31 cellular contexts compared by ENCODE assay signal in the genomic region with DNA sequence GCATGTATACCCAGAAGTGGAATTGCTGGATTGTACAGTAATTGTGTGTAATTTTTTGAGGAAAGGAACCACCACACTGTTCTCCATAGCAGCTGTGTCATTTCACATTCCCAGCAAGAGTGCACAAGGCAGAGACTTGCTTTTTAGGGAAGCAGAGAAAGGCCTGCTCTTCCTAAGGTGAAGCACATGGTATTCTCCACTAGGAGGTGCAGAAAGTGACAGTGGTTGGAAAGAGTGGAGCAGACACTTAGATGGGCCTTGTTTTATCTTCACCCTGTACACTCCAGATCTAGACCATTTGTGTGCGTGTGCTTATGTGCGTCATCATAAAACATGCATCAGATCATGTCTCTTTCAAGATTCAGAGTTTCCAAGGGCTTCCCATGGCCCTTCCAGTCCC. TPM values are rescaled to one million over a fixed set of nuclear protein-coding genes. Genes with fewer than 3 reads are reported as not detected.
DNase-seq lines count a peak whose midpoint lies in the region; ATAC-seq, FAIRE-seq and TF ChIP-seq lines count a peak whose summit lies in the region.
"Had no signal": no experiment of that assay in that cellular context is flagged by ENCODE, and none has a peak within 500 bp of the region (broad histone marks: within the 10 kb centered on the region; RNA-seq: fewer than 3 reads in every experiment).

No MANE protein-coding gene starts in this region.

- H3K4me3 Mint-ChIP-seq in Caco-2 (ENCODE audit: unreplicated experiment) (no peak overlapping the region), WTC11 (no peak overlapping the region)
- H3K4me3 Mint-ChIP-seq: activated CD4-positive, alpha-beta memory T cell treated with anti-CD3 and anti-CD28 coated beads for 36 hours; activated naive CD8-positive, alpha-beta T cell treated with anti-CD3 and anti-CD28 coated beads, Interleukin-2, amount 50 U/mL, for 24 hours; activated T-cell treated with anti-CD3 and anti-CD28 coated beads, Interleukin-2, amount 50 U/mL, for 72 hours; CD8-positive, alpha-beta T cell; dendritic cell treated with granulocyte-macrophage colony-stimulating factor and Interleukin-4, amounts not matched to agents 40 ng/mL and 50 ng/mL, for 4 days; naive thymus-derived CD8-positive, alpha-beta T cell; stimulated activated naive B cell treated with anti-CD40 and anti-IgM and Interleukin-4, amounts not matched to agents 10 μg/mL and 1 μg/mL and 100 μg/mL, for 72 hours; T-helper 17 cell had no signal

- H3K4me2 ChIP-seq in keratinocyte (ENCODE audit: control insufficient read depth, extremely low read depth, insufficient read depth, low read depth, low read length) = no peak overlapping the region
- H3K4me2 ChIP-seq: PC-9 had no signal

- H3K9me3 ChIP-seq in Caco-2 (no peaks in the 10 kb centered on the region), HEK293 (ENCODE audit: control insufficient read depth, insufficient read depth, low read depth, low read length) (no peaks in the 10 kb centered on the region), keratinocyte (ENCODE audit: control insufficient read depth, low read depth, low read length) (no peaks in the 10 kb centered on the region)
- H3K9me3 ChIP-seq: esophagus squamous epithelium, heart right ventricle, lower lobe of right lung had no signal

- H3K27me3 ChIP-seq in Caco-2 (replicated peaks; ENCODE audit: control insufficient read depth, insufficient read depth, low read length) (no peaks in the 10 kb centered on the region), keratinocyte (ENCODE audit: control insufficient read depth, extremely low read depth, insufficient read depth, low read length) (peaks cover 9% of the 10 kb centered on the region)
- H3K27me3 ChIP-seq: esophagus squamous epithelium, heart right ventricle had no signal

- DNase-seq in Caco-2 (no peak), WTC11 (ENCODE audit: low spot score) (no peak), keratinocyte (ENCODE audit: low read depth, low spot score) (no peak), NCI-H82 (lab: John Stamatoyannopoulos, UW) (no peak), Right ventricle myocardium superior (no peak)
- DNase-seq: activated CD4-positive, alpha-beta memory T cell treated with anti-CD3 and anti-CD28 coated beads for 36 hours; activated CD4-positive, CD25-positive, alpha-beta regulatory T cell treated with anti-CD3 and anti-CD28 coated beads, Interleukin-2, amount 50 U/mL, for 72 hours; activated naive CD8-positive, alpha-beta T cell treated with anti-CD3 and anti-CD28 coated beads, Interleukin-2, amount 50 U/mL, for 24 hours; activated T-cell treated with anti-CD3 and anti-CD28 coated beads, Interleukin-2, amount 50 U/mL, for 72 hours; CD8-positive, alpha-beta T cell; central memory CD4-positive, alpha-beta T cell; EL; esophagus squamous epithelium; heart right ventricle; lower lobe of right lung; naive thymus-derived CD8-positive, alpha-beta T cell; NCI-H1417; NCI-H2029; NCI-H226; NCI-H526 treated with DMSO at 0.1 percent for 48 hours; nucleus accumbens; PC-9; stimulated activated naive B cell treated with anti-CD40 and anti-IgM and Interleukin-4, amounts not matched to agents 10 μg/mL and 1 μg/mL and 100 μg/mL, for 72 hours; T-helper 17 cell had no signal

- no peak overlapping the region for H3K27ac Mint-ChIP-seq in Caco-2 (ENCODE audit: unreplicated experiment)
- peak overlapping the region; percentile 79 for H3K27ac Mint-ChIP-seq in WTC11
- H3K27ac Mint-ChIP-seq: activated CD4-positive, alpha-beta memory T cell treated with anti-CD3 and anti-CD28 coated beads for 36 hours; activated naive CD8-positive, alpha-beta T cell treated with anti-CD3 and anti-CD28 coated beads, Interleukin-2, amount 50 U/mL, for 24 hours; activated T-cell treated with anti-CD3 and anti-CD28 coated beads, Interleukin-2, amount 50 U/mL, for 72 hours; CD8-positive, alpha-beta T cell; dendritic cell treated with granulocyte-macrophage colony-stimulating factor and Interleukin-4, amounts not matched to agents 40 ng/mL and 50 ng/mL, for 4 days; naive thymus-derived CD8-positive, alpha-beta T cell; stimulated activated naive B cell treated with anti-CD40 and anti-IgM and Interleukin-4, amounts not matched to agents 10 μg/mL and 1 μg/mL and 100 μg/mL, for 72 hours; T-helper 17 cell had no signal

- no peaks in the 10 kb centered on the region for H3K9me1 ChIP-seq in keratinocyte (ENCODE audit: control insufficient read depth, extremely low read depth, insufficient read depth, low read length)

- BruUV-seq in Caco-2 (replicated peaks; lab: Mats Ljungman, UMichigan) = no TSS peak

- dilution Hi-C loops in keratinocyte (cut with MboI; ENCODE audit: extremely low pct_ligation_motif_present, low sequenced_read_pairs) = no loop called here

- POLR2A ChIA-PET in Caco-2 (lab: Charles Lee) = no interaction called here
- POLR2A ChIA-PET in HEK293 (lab: Yijun Ruan, JAX) = no interaction called here
- POLR2A ChIA-PET in WTC11 (lab: Charles Lee) = no interaction called here

- H3K4me1 Mint-ChIP-seq in Caco-2 (ENCODE audit: low read depth, unreplicated experiment) (no peaks in the 10 kb centered on the region), WTC11 (peaks cover 84% of the 10 kb centered on the region)
- H3K4me1 Mint-ChIP-seq: T-helper 17 cell had no signal

- H3K27me3 Mint-ChIP-seq in Caco-2 (ENCODE audit: insufficient read depth, unreplicated experiment) (no peaks in the 10 kb centered on the region), WTC11 (ENCODE audit: low read depth) (no peaks in the 10 kb centered on the region)
- H3K27me3 Mint-ChIP-seq: activated CD4-positive, alpha-beta memory T cell treated with anti-CD3 and anti-CD28 coated beads for 36 hours; activated naive CD8-positive, alpha-beta T cell treated with anti-CD3 and anti-CD28 coated beads, Interleukin-2, amount 50 U/mL, for 24 hours; dendritic cell treated with granulocyte-macrophage colony-stimulating factor and Interleukin-4, amounts not matched to agents 40 ng/mL and 50 ng/mL, for 4 days had no signal

- H3K9me3 Mint-ChIP-seq in Caco-2 (ENCODE audit: unreplicated experiment) = no peaks in the 10 kb centered on the region
- H3K9me3 Mint-ChIP-seq in WTC11 = no peaks in the 10 kb centered on the region
- H3K9me3 Mint-ChIP-seq: activated CD4-positive, alpha-beta memory T cell treated with anti-CD3 and anti-CD28 coated beads for 36 hours; activated naive CD8-positive, alpha-beta T cell treated with anti-CD3 and anti-CD28 coated beads, Interleukin-2, amount 50 U/mL, for 24 hours; activated T-cell treated with anti-CD3 and anti-CD28 coated beads, Interleukin-2, amount 50 U/mL, for 72 hours; CD8-positive, alpha-beta T cell; naive thymus-derived CD8-positive, alpha-beta T cell; stimulated activated naive B cell treated with anti-CD40 and anti-IgM and Interleukin-4, amounts not matched to agents 10 μg/mL and 1 μg/mL and 100 μg/mL, for 72 hours had no signal

- TF ChIP-seq CTCF in Caco-2 (IDR thresholded peaks at IDR 0.05; ENCODE audit: insufficient read depth in 1 of 2, low read depth in 1 of 2, low read length in 1 of 2, severe bottlenecking in 1 of 2, unreplicated experiment in 1 of 2) (peak; percentile 5 to 13), HEK293 (tag by site-specific recombination; IDR thresholded peaks at IDR 0.05) (no peak), WTC11 (IDR thresholded peaks at IDR 0.05) (no peak), keratinocyte (optimal IDR thresholded peaks at IDR 0.05 in 1 of 3, IDR thresholded peaks at IDR 0.05 in 1 of 3, conservative IDR thresholded peaks at IDR 0.05 in 1 of 3; ENCODE audit: extremely low read depth in 1 of 3, insufficient read depth in 2 of 3, low read length in 3 of 3) (peak in 2 of 3 experiments; percentile 13 to 23)

- H3K79me2 ChIP-seq in keratinocyte (ENCODE audit: control insufficient read depth, insufficient read depth, low read length) = no peaks in the 10 kb centered on the region

- ATAC-seq in WTC11 (peak; percentile 42), GM19035 (IDR thresholded peaks at IDR 0.05; ENCODE audit: unreplicated experiment) (no peak), Right ventricle myocardium superior (ENCODE audit: poor library complexity) (no peak)
- ATAC-seq: activated naive CD8-positive, alpha-beta T cell treated with anti-CD3 and anti-CD28 coated beads, Interleukin-2, amount 50 U/mL, for 24 hours; activated T-cell treated with anti-CD3 and anti-CD28 coated beads, Interleukin-2, amount 50 U/mL, for 72 hours; CD8-positive, alpha-beta T cell; heart right ventricle; lower lobe of right lung; naive thymus-derived CD8-positive, alpha-beta T cell; Right ventricle myocardium inferior; stimulated activated naive B cell treated with anti-CD40 and anti-IgM and Interleukin-4, amounts not matched to agents 10 μg/mL and 1 μg/mL and 100 μg/mL, for 72 hours; T-helper 17 cell had no signal

- H3K27ac ChIP-seq in HEK293 (ENCODE audit: extremely low read depth, low read depth, low read length) = no peak overlapping the region
- no peak overlapping the region for H3K27ac ChIP-seq in keratinocyte (ENCODE audit: control insufficient read depth, insufficient read depth, low read length)
- H3K27ac ChIP-seq: esophagus squamous epithelium, heart right ventricle, lower lobe of right lung, PC-9 had no signal

- H3K4me3 ChIP-seq in Caco-2 (ENCODE audit: low read depth, low read length) = no peak overlapping the region
- no peak overlapping the region for H3K4me3 ChIP-seq in HEK293 (ENCODE audit: low read depth, low read length)
- no peak overlapping the region for H3K4me3 ChIP-seq in keratinocyte (ENCODE audit: control insufficient read depth in 2 of 3, extremely low read depth in 1 of 3, insufficient read depth in 2 of 3, low read depth in 1 of 3, low read length in 3 of 3)
- H3K4me3 ChIP-seq: esophagus squamous epithelium, heart right ventricle, lower lobe of right lung, PC-9 had no signal

- H3K4me1 ChIP-seq in Caco-2 = no peaks in the 10 kb centered on the region
- H3K4me1 ChIP-seq in HEK293 (ENCODE audit: control insufficient read depth, insufficient read depth, low read length) = no peaks in the 10 kb centered on the region
- H3K4me1 ChIP-seq in keratinocyte (ENCODE audit: control insufficient read depth, extremely low read depth, insufficient read depth, low read length) = no peaks in the 10 kb centered on the region
- H3K4me1 ChIP-seq: lower lobe of right lung had no signal

- H3K36me3 ChIP-seq in Caco-2 (ENCODE audit: control insufficient read depth, insufficient read depth, low read length) = no peaks in the 10 kb centered on the region
- H3K36me3 ChIP-seq in HEK293 (ENCODE audit: control insufficient read depth in 2 of 2, insufficient read depth in 1 of 2, low read length in 2 of 2) = no peaks in the 10 kb centered on the region
- H3K36me3 ChIP-seq in keratinocyte (ENCODE audit: control insufficient read depth in 2 of 2, extremely low read depth in 1 of 2, insufficient read depth in 2 of 2, low read length in 2 of 2) = no peaks in the 10 kb centered on the region
- H3K36me3 ChIP-seq: lower lobe of right lung had no signal

- peaks cover 2% of the 10 kb centered on the region for H4K20me1 ChIP-seq in keratinocyte (ENCODE audit: control insufficient read depth, extremely low read depth, insufficient read depth, low read length)

- H3K9ac ChIP-seq in keratinocyte (ENCODE audit: control insufficient read depth, extremely low read depth, insufficient read depth, low read length) = no peak overlapping the region

- no peak overlapping the region for H2AFZ ChIP-seq in keratinocyte (ENCODE audit: control insufficient read depth, low read length)
- H2AFZ ChIP-seq: PC-9 had no signal

- CTCF ChIA-PET in Caco-2 (lab: Charles Lee) = no interaction called here
- CTCF ChIA-PET in HEK293 (lab: Yijun Ruan, JAX) = no interaction called here
- CTCF ChIA-PET in WTC11 (lab: Charles Lee) = interaction anchor here (1.0 kb wide), 1 partner anchor 29 kb away, joined by 3 read pairs; no protein-coding TSS in a partner anchor

- FAIRE-seq in keratinocyte (lab: Jason Lieb, UNC) = no peak
- FAIRE-seq: astrocyte, endometrium, frontal cortex had no signal

- intact Hi-C loops in Caco-2 (cut with micrococcal nuclease; ENCODE audit: unreplicated experiment) = no loop called here
- intact Hi-C loops in Right ventricle myocardium superior (cut with DNase I) = no loop called here

- H3K36me3 Mint-ChIP-seq in Caco-2 (ENCODE audit: insufficient read depth, unreplicated experiment) (no peaks in the 10 kb centered on the region), WTC11 (peaks cover 75% of the 10 kb centered on the region)
- H3K36me3 Mint-ChIP-seq: activated CD4-positive, alpha-beta memory T cell treated with anti-CD3 and anti-CD28 coated beads for 36 hours; CD8-positive, alpha-beta T cell; naive thymus-derived CD8-positive, alpha-beta T cell had no signal

RNA-seq across cellular contexts. Expression of a gene that starts 35.0 kb away (rescaled TPM):
- total RNA-seq in Caco-2 (2022) = 0.46 and 0.52 TPM in 2 replicates
- 41.2 to 45.8 TPM (median 41.6 TPM) in 3 replicates for total RNA-seq in WTC11 (2021)
- polyA plus RNA-seq in keratinocyte = 0.03 to 0.10 TPM (median 0.05 TPM) in 3 replicates
- polyA plus RNA-seq in keratinocyte (2011; ENCODE audit: low read depth) = not detected
- polyA plus RNA-seq in keratinocyte (2011; cell fraction: cytosol; rRNA removed) = 0.08 and 0.09 TPM in 2 replicates
- 0.08 and 0.21 TPM in 2 replicates for polyA plus RNA-seq in keratinocyte (2011; cell fraction: nucleus; rRNA removed)
- polyA plus RNA-seq in keratinocyte (2012; ENCODE audit: low replicate concordance) = 0.07 and 0.08 TPM in 2 replicates
- polyA minus RNA-seq in keratinocyte = 0.16 TPM in 1 of 3 replicates, not detected in the others
- polyA minus RNA-seq in keratinocyte (2011; cell fraction: cytosol; rRNA and poly(A)+ RNA removed) = not detected
- 0.16 TPM in 1 of 2 replicates, not detected in the other for polyA minus RNA-seq in keratinocyte (2011; cell fraction: nucleus; rRNA and poly(A)+ RNA removed)
- total RNA-seq in Right ventricle myocardium superior = 12.2 TPM
- total RNA-seq: naive thymus-derived CD8-positive, alpha-beta T cell; PC-9 had no signal

Comparison
In these comparisons a context has a peak if more than half of its experiments do, and no peak if none do; other contexts are left out.
1. CTCF ChIP-seq: peak in Caco-2 (2 of 2) and keratinocyte (2 of 3); none in HEK293 (single experiment) and WTC11 (single experiment).